ENCODE assay signal across 15 cellular contexts in genomic region chrX:40272786-40273185, GRCh38.
"Had no signal": no experiment of that assay in that cellular context is flagged by ENCODE, and none has a peak within 500 bp of the region (broad histone marks: within the 10 kb centered on the region; RNA-seq: fewer than 3 reads in every experiment).

No MANE protein-coding gene starts in this region.

- H3K9me3 ChIP-seq: gastrocnemius medialis, right lobe of liver, upper lobe of right lung had no signal

- ATAC-seq: activated CD4-positive, CD25-positive, alpha-beta regulatory T cell treated with anti-CD3 and anti-CD28 coated beads, Interleukin-2, amount 50 U/mL, for 24 hours; activated T-cell treated with anti-CD3 and anti-CD28 coated beads, Interleukin-2, amount 50 U/mL, for 72 hours had no signal

- H3K27ac ChIP-seq: ascending aorta, coronary artery, gastrocnemius medialis, left lung, parathyroid adenoma, right lobe of liver, stomach, upper lobe of right lung had no signal

- H3K36me3 ChIP-seq: ascending aorta, gastrocnemius medialis, left lung, right lobe of liver, stomach, upper lobe of right lung had no signal

- H3K4me3 ChIP-seq: ascending aorta, coronary artery, gastrocnemius medialis, left lung, right lobe of liver, stomach, upper lobe of right lung had no signal

- H3K4me1 ChIP-seq: gastrocnemius medialis, parathyroid adenoma, right lobe of liver, upper lobe of right lung had no signal

- H3K27me3 ChIP-seq: ascending aorta, gastrocnemius medialis, left lung, right lobe of liver, stomach, upper lobe of right lung had no signal

- DNase-seq: activated CD8-positive, alpha-beta memory T cell treated with anti-CD3 and anti-CD28 coated beads for 24 hours; activated effector memory CD4-positive, alpha-beta T cell treated with anti-CD3 and anti-CD28 coated beads, Interleukin-2, amount 50 U/mL, for 16 hours; activated naive CD4-positive, alpha-beta T cell treated with anti-CD3 and anti-CD28 coated beads, Interleukin-2, amount 50 U/mL, for 16 hours; activated T-cell treated with anti-CD3 and anti-CD28 coated beads, Interleukin-2, amount 50 U/mL, for 72 hours; small intestine; stimulated activated CD4-positive, alpha-beta T cell treated with anti-CD3 and anti-CD28 coated beads, Interleukin-4, amount 100 ng/mL, for 1 hour; stomach had no signal
